9 cellular contexts compared by ENCODE assay signal in the genomic region with DNA sequence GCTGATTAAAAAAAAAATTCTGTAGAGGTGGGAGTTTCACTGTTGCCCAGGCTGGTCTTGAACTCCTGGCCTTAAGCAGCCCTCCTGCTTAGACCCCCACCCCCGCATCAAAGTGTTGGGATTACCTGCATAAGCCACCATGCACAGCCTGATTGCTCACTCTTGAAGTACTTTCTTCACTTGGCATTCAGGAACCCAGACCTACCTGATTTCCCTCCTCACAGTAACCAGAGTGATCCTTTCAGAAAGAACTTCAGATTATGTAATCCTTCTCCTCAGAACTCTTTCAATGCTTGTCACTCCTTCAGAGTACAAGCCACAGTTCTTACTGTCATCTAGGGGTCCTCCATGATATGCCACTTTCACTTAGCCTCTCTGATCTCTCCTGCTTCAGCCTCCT. TPM values are rescaled to one million over a fixed set of nuclear protein-coding genes. Genes with fewer than 3 reads are reported as not detected.
DNase-seq lines count a peak whose midpoint lies in the region; ATAC-seq and TF ChIP-seq lines count a peak whose summit lies in the region.
"Had no signal": no experiment of that assay in that cellular context is flagged by ENCODE, and none has a peak within 500 bp of the region (broad histone marks: within the 10 kb centered on the region; RNA-seq: fewer than 3 reads in every experiment).

No MANE protein-coding gene starts in this region.

- no peak for ATAC-seq in activated T-cell treated with anti-CD3 and anti-CD28 coated beads, Interleukin-2, amount 50 U/mL, for 4 hours
- no peak for ATAC-seq in stimulated activated memory B cell treated with anti-CD40 and anti-IgM and Interleukin-4, amounts not matched to agents 10 μg/mL and 1 μg/mL and 100 μg/mL, for 72 hours
- ATAC-seq in GM18505 (IDR thresholded peaks at IDR 0.05; ENCODE audit: unreplicated experiment) (no peak), GM21786 (IDR thresholded peaks at IDR 0.05; ENCODE audit: unreplicated experiment) (no peak)
- ATAC-seq: K562 had no signal

- no peaks in the 10 kb centered on the region for H3K9me3 Mint-ChIP-seq in activated T-cell treated with anti-CD3 and anti-CD28 coated beads, Interleukin-2, amount 50 U/mL, for 4 hours
- H3K9me3 Mint-ChIP-seq in chondrocyte (ENCODE audit: low read depth) = peaks cover 6% of the 10 kb centered on the region
- peaks cover 4% of the 10 kb centered on the region for H3K9me3 Mint-ChIP-seq in stimulated activated memory B cell treated with anti-CD40 and anti-IgM and Interleukin-4, amounts not matched to agents 10 μg/mL and 1 μg/mL and 100 μg/mL, for 72 hours

- peak overlapping the region; percentile 92 for H3K4me3 Mint-ChIP-seq in activated T-cell treated with anti-CD3 and anti-CD28 coated beads, Interleukin-2, amount 50 U/mL, for 4 hours
- peak overlapping the region; percentile 83 for H3K4me3 Mint-ChIP-seq in chondrocyte (ENCODE audit: unreplicated experiment)
- H3K4me3 Mint-ChIP-seq in stimulated activated memory B cell treated with anti-CD40 and anti-IgM and Interleukin-4, amounts not matched to agents 10 μg/mL and 1 μg/mL and 100 μg/mL, for 72 hours = peak overlapping the region; percentile 95

- no peak overlapping the region for H3K27ac Mint-ChIP-seq in chondrocyte (ENCODE audit: unreplicated experiment)
- H3K27ac Mint-ChIP-seq in stimulated activated memory B cell treated with anti-CD40 and anti-IgM and Interleukin-4, amounts not matched to agents 10 μg/mL and 1 μg/mL and 100 μg/mL, for 72 hours = peak overlapping the region; percentile 100

- TF ChIP-seq POLR2A in NB4 (IDR thresholded peaks at IDR 0.05; ENCODE audit: extremely low read depth, insufficient read length) (no peak), GM18505 (IDR thresholded peaks at IDR 0.05; ENCODE audit: borderline replicate concordance, extremely low read depth, insufficient read depth, insufficient read length) (no peak)

- no peak for DNase-seq in activated T-cell treated with anti-CD3 and anti-CD28 coated beads, Interleukin-2, amount 50 U/mL, for 4 hours
- no peak for DNase-seq in activated T-cell treated with anti-CD3 and anti-CD28 coated beads, Interleukin-2, amount 50 U/mL, for 1 hour
- DNase-seq in NB4 (ENCODE audit: low read depth) (peak; percentile 24), chondrocyte (ENCODE audit: low spot score) (no peak), OCI-M1 (lab: John Stamatoyannopoulos, UW) (no peak)

- H3K27me3 Mint-ChIP-seq in activated T-cell treated with anti-CD3 and anti-CD28 coated beads, Interleukin-2, amount 50 U/mL, for 4 hours (ENCODE audit: low read depth) = no peaks in the 10 kb centered on the region
- no peaks in the 10 kb centered on the region for H3K27me3 Mint-ChIP-seq in chondrocyte (ENCODE audit: low read depth)
- no peaks in the 10 kb centered on the region for H3K27me3 Mint-ChIP-seq in stimulated activated memory B cell treated with anti-CD40 and anti-IgM and Interleukin-4, amounts not matched to agents 10 μg/mL and 1 μg/mL and 100 μg/mL, for 72 hours

- TF ChIP-seq CTCF in NB4 (IDR thresholded peaks at IDR 0.05; ENCODE audit: low read depth, low read length) = no peak
- no peak for TF ChIP-seq CTCF in chondrocyte (IDR thresholded peaks at IDR 0.05)

- H3K4me1 Mint-ChIP-seq in activated T-cell treated with anti-CD3 and anti-CD28 coated beads, Interleukin-2, amount 50 U/mL, for 4 hours (ENCODE audit: low read depth) = peaks cover 22% of the 10 kb centered on the region
- peaks cover 9% of the 10 kb centered on the region for H3K4me1 Mint-ChIP-seq in chondrocyte (ENCODE audit: low read depth)
- peaks cover 19% of the 10 kb centered on the region for H3K4me1 Mint-ChIP-seq in stimulated activated memory B cell treated with anti-CD40 and anti-IgM and Interleukin-4, amounts not matched to agents 10 μg/mL and 1 μg/mL and 100 μg/mL, for 72 hours

- H3K4me3 ChIP-seq in NB4 (ENCODE audit: low read depth, low read length) = peak overlapping the region; percentile 85
- H3K4me3 ChIP-seq: K562 had no signal

- H3K36me3 Mint-ChIP-seq in activated T-cell treated with anti-CD3 and anti-CD28 coated beads, Interleukin-2, amount 50 U/mL, for 4 hours (ENCODE audit: insufficient read depth) = no peaks in the 10 kb centered on the region
- peaks cover 3% of the 10 kb centered on the region for H3K36me3 Mint-ChIP-seq in chondrocyte (ENCODE audit: low read depth)
- peaks cover 17% of the 10 kb centered on the region for H3K36me3 Mint-ChIP-seq in stimulated activated memory B cell treated with anti-CD40 and anti-IgM and Interleukin-4, amounts not matched to agents 10 μg/mL and 1 μg/mL and 100 μg/mL, for 72 hours

RNA-seq across cellular contexts. Expression of a gene that starts 1.4 kb away (rescaled TPM):
- 1 to 10 TPM; 1.1 to 2.4 (median 1.3) TPM for total RNA-seq in activated T-cell treated with anti-CD3 and anti-CD28 coated beads, Interleukin-2, amount 50 U/mL, for 4 hours
- total RNA-seq in chondrocyte = 1.5 to 3.2 TPM (median 2.5 TPM) in 3 replicates
